ENCODE assay signal across 1 cellular context in genomic region chr1:54250670-54251069, GRCh38.
TF ChIP-seq lines count a peak whose summit lies in the region.

No MANE protein-coding gene starts in this region.

TF ChIP-seq in SK-N-SH treated with all-trans-retinoic acid at 6 μM for 48 hours, 23 proteins besides CTCF, POLR2A, EP300 and RAD21 (continued from another document):
- TF ChIP-seq PATZ1 (CRISPR knock-in tag; IDR thresholded peaks at IDR 0.05; ENCODE audit: borderline replicate concordance) (no peak), GLIS3 (CRISPR knock-in tag; IDR thresholded peaks at IDR 0.05) (no peak), ZFP30 (CRISPR knock-in tag; IDR thresholded peaks at IDR 0.05) (no peak), CREB5 (CRISPR knock-in tag; IDR thresholded peaks at IDR 0.05; ENCODE audit: low read depth) (no peak), RARB (CRISPR knock-in tag; IDR thresholded peaks at IDR 0.05) (no peak), CSRNP3 (CRISPR knock-in tag; IDR thresholded peaks at IDR 0.05) (no peak), OSR1 (CRISPR knock-in tag; IDR thresholded peaks at IDR 0.05) (no peak), ZNF565 (CRISPR knock-in tag; conservative IDR thresholded peaks at IDR 0.05; ENCODE audit: low read depth) (no peak), TCF4 (CRISPR knock-in tag; IDR thresholded peaks at IDR 0.05; ENCODE audit: borderline replicate concordance) (no peak)
TF ChIP-seq in SK-N-SH treated with all-trans-retinoic acid at 6 μM for 48 hours: peak in this region for 0.
